In genomic region chr14:102316746-102317563, GRCh38 we compare ENCODE assay signal across 8 cellular contexts. TPM values are rescaled to one million over a fixed set of nuclear protein-coding genes. Genes with fewer than 3 reads are reported as not detected.
DNase-seq lines count a peak whose midpoint lies in the region; TF ChIP-seq lines count a peak whose summit lies in the region.

No MANE protein-coding gene starts in this region.

- H3K4ac ChIP-seq in H9 (ENCODE audit: low read depth, low read length) = no peak overlapping the region

- WGBS in H9 (ENCODE audit: extremely low coverage, insufficient read length, low lambda C conversion rate) = no CpG with 5 or more reads among the region's 54 CpGs

- TF ChIP-seq CTCF in H9 (conservative IDR thresholded peaks at IDR 0.05) = peak; percentile 41; the same call in 2 of the 3 replicates
- peak; percentile 60 for TF ChIP-seq CTCF in nephron progenitor cell (IDR thresholded peaks at IDR 0.05)

- no peak overlapping the region for H2BK15ac ChIP-seq in H9 (ENCODE audit: low read depth, low read length)

- no peak overlapping the region for H3K27ac ChIP-seq in H9 (ENCODE audit: insufficient read length, low read depth, low read length)

- H4K8ac ChIP-seq in H9 (replicated peaks; ENCODE audit: insufficient read length, low read depth, low read length) = no peak overlapping the region

- H2BK20ac ChIP-seq in H9 (ENCODE audit: low read depth, low read length, poor library complexity, severe bottlenecking) = no peak overlapping the region

- TF ChIP-seq POLR2A in Raji (IDR thresholded peaks at IDR 0.05; ENCODE audit: insufficient read depth, low read depth, low read length) = peak; percentile 47

- no peak overlapping the region for H4K5ac ChIP-seq in H9 (ENCODE audit: insufficient read length, low read depth, low read length)

- peak; percentile 93 for DNase-seq in G401 (ENCODE audit: low spot score)
- DNase-seq in H9 = peak; percentile 95
- DNase-seq in LoVo (ENCODE audit: low spot score) = peak; percentile 93
- peak; percentile 94 for DNase-seq in activated effector memory CD4-positive, alpha-beta T cell treated with Interleukin-2 at 50 U/mL for 16 hours
- peak; percentile 87 for DNase-seq in fibroblast of the conjunctiva (ENCODE audit: low read depth)
- peak; percentile 98 for DNase-seq in nephron progenitor cell

- H4K20me1 ChIP-seq in H9 (ENCODE audit: control insufficient read depth, insufficient read depth, insufficient read length) = no peaks in the 10 kb centered on the region

- H3K36me3 Mint-ChIP-seq in H9 (ENCODE audit: insufficient read depth in 1 of 3, low read depth in 3 of 3) (no peaks in the 10 kb centered on the region; a peak in 2 of 7 replicates), nephron progenitor cell (ENCODE audit: low read depth) (peaks cover 4% of the 10 kb centered on the region)
- no peaks in the 10 kb centered on the region for H3K36me3 Mint-ChIP-seq in stimulated activated naive CD8-positive, alpha-beta T cell treated with anti-CD3 and anti-CD28 coated beads, Interleukin-15, Interleukin-2, amounts not matched to agents 100 ng/mL and 50 ng/mL, for 24 hours (ENCODE audit: low read depth)

- peaks cover 39 to 45% of the 10 kb centered on the region in 2 experiments for H3K4me1 Mint-ChIP-seq in H9
- H3K4me1 Mint-ChIP-seq in nephron progenitor cell = peaks cover 64% of the 10 kb centered on the region
- H3K4me1 Mint-ChIP-seq in stimulated activated naive CD8-positive, alpha-beta T cell treated with anti-CD3 and anti-CD28 coated beads, Interleukin-15, Interleukin-2, amounts not matched to agents 100 ng/mL and 50 ng/mL, for 24 hours (ENCODE audit: low read depth) = peaks cover 74% of the 10 kb centered on the region

- H3K79me2 ChIP-seq in H9 (ENCODE audit: insufficient read depth, low read length) = no peaks in the 10 kb centered on the region

- no peak overlapping the region for H3K18ac ChIP-seq in H9 (ENCODE audit: insufficient read length, low read depth, low read length)

- H3K27me3 Mint-ChIP-seq in H9 (ENCODE audit: low read depth) (peaks cover 35% of the 10 kb centered on the region), nephron progenitor cell (ENCODE audit: low read depth, poor library complexity) (peaks cover 15% of the 10 kb centered on the region)
- no peaks in the 10 kb centered on the region for H3K27me3 Mint-ChIP-seq in stimulated activated naive CD8-positive, alpha-beta T cell treated with anti-CD3 and anti-CD28 coated beads, Interleukin-15, Interleukin-2, amounts not matched to agents 100 ng/mL and 50 ng/mL, for 24 hours

- no peak overlapping the region for H2BK5ac ChIP-seq in H9 (ENCODE audit: insufficient read length, low read length)

- H3K9me3 Mint-ChIP-seq in H9 (no peaks in the 10 kb centered on the region; a peak in 1 of 5 replicates), nephron progenitor cell (no peaks in the 10 kb centered on the region)
- H3K9me3 Mint-ChIP-seq in stimulated activated naive CD8-positive, alpha-beta T cell treated with anti-CD3 and anti-CD28 coated beads, Interleukin-15, Interleukin-2, amounts not matched to agents 100 ng/mL and 50 ng/mL, for 24 hours = no peaks in the 10 kb centered on the region

- peak overlapping the region; percentile 83 to 97 (median 83) for H3K27ac Mint-ChIP-seq in H9
- peak overlapping the region; percentile 94 for H3K27ac Mint-ChIP-seq in nephron progenitor cell
- peak overlapping the region; percentile 88 for H3K27ac Mint-ChIP-seq in stimulated activated naive CD8-positive, alpha-beta T cell treated with anti-CD3 and anti-CD28 coated beads, Interleukin-15, Interleukin-2, amounts not matched to agents 100 ng/mL and 50 ng/mL, for 24 hours

- H3K4me3 Mint-ChIP-seq in H9 = peak overlapping the region; percentile 88 to 94
- H3K4me3 Mint-ChIP-seq in nephron progenitor cell = peak overlapping the region; percentile 92
- H3K4me3 Mint-ChIP-seq in stimulated activated naive CD8-positive, alpha-beta T cell treated with anti-CD3 and anti-CD28 coated beads, Interleukin-15, Interleukin-2, amounts not matched to agents 100 ng/mL and 50 ng/mL, for 24 hours = peak overlapping the region; percentile 89

- H2BK12ac ChIP-seq in H9 (ENCODE audit: insufficient read length, low read depth, low read length) = no peak overlapping the region

- H3K14ac ChIP-seq in H9 (ENCODE audit: insufficient read depth, low read length) = 0 out of 2 replicates have a peak overlapping the region, but pooled peaks have one; percentile 14

- H4K91ac ChIP-seq in H9 (ENCODE audit: insufficient read length, low read depth, low read length) = no peak overlapping the region

- no peak overlapping the region for H2BK120ac ChIP-seq in H9 (ENCODE audit: low read depth, low read length, poor library complexity, severe bottlenecking)

- no peak overlapping the region for H3T11ph ChIP-seq in H9 (ENCODE audit: low read length)

- H2AK5ac ChIP-seq in H9 (ENCODE audit: insufficient read length, low read length) = no peak overlapping the region

- no peaks in the 10 kb centered on the region; the same call in 1 of the 2 replicates for H3K4me1 ChIP-seq in H9 (ENCODE audit: insufficient read depth, low read length)

- H3K23me2 ChIP-seq in H9 (ENCODE audit: insufficient read length, low read depth, low read length, poor library complexity, severe bottlenecking) = peaks cover 21% of the 10 kb centered on the region

- no peak overlapping the region for H3K23ac ChIP-seq in H9 (ENCODE audit: insufficient read length, low read depth, low read length)

- H3K9ac ChIP-seq in H9 (ENCODE audit: extremely low read depth, insufficient read length, low read length) = peak overlapping the region; percentile 8

- in situ Hi-C loops in G401 (cut with HindIII; ENCODE audit: low sequenced_read_pairs) = loop anchor here (25.0 kb wide), 1 partner anchor 230 kb away; the partner anchor contains the start of gene HSP90AA1

- no peaks in the 10 kb centered on the region for H3K9me3 ChIP-seq in H9 (ENCODE audit: control insufficient read depth, low read depth, low read length)

- H3K56ac ChIP-seq in H9 (ENCODE audit: insufficient read length, low read depth, low read length) = no peak overlapping the region

- H2AFZ ChIP-seq in H9 (ENCODE audit: low read length) = peak overlapping the region; percentile 10

- H3K79me1 ChIP-seq in H9 (ENCODE audit: insufficient read depth, low read depth, low read length, poor library complexity, severe bottlenecking) = no peaks in the 10 kb centered on the region

- H3K4me2 ChIP-seq in H9 (ENCODE audit: insufficient read depth, insufficient read length, low read length) = peak overlapping the region; percentile 50

- no peaks in the 10 kb centered on the region; the same call in 1 of the 2 replicates for H3K27me3 ChIP-seq in H9 (ENCODE audit: insufficient read depth, low read length)

RNA-seq across cellular contexts. Expression of gene ZNF839, which starts 2.6 kb away (rescaled TPM):
- total RNA-seq in G401 (2014; rRNA removed; shearing (Covaris generic)) = 13.2 and 16.4 TPM in 2 replicates
- 9.4 and 10.4 TPM in 2 replicates for total RNA-seq in H9 (2021)

RNA-seq across cellular contexts. Expression of gene MOK, which starts 12.0 kb away (rescaled TPM):
- total RNA-seq in G401 (2014; rRNA removed; shearing (Covaris generic)) = 11.3 and 20.6 TPM in 2 replicates
- total RNA-seq in H9 (2021) = 2.8 and 3.0 TPM in 2 replicates

RNA-seq across cellular contexts. Expression of gene CINP, which starts 45.7 kb away (rescaled TPM):
- 70.8 and 73.9 TPM in 2 replicates for total RNA-seq in G401 (2014; rRNA removed; shearing (Covaris generic))
- total RNA-seq in H9 (2021) = 39.3 and 39.5 TPM in 2 replicates

RNA-seq across cellular contexts. Expression of gene TECPR2, which starts 45.8 kb away (rescaled TPM):
- total RNA-seq in G401 (2014; rRNA removed; shearing (Covaris generic)) = 5.8 and 8.5 TPM in 2 replicates
- total RNA-seq in H9 (2021) = 15.0 and 15.4 TPM in 2 replicates
